ENCODE assay signal across 8 cellular contexts in genomic region chr3:169966086-169966950, GRCh38. TPM values are rescaled to one million over a fixed set of nuclear protein-coding genes. Genes with fewer than 3 reads are reported as not detected.
DNase-seq lines count a peak whose midpoint lies in the region; ATAC-seq and TF ChIP-seq lines count a peak whose summit lies in the region.

A gene with protein sequence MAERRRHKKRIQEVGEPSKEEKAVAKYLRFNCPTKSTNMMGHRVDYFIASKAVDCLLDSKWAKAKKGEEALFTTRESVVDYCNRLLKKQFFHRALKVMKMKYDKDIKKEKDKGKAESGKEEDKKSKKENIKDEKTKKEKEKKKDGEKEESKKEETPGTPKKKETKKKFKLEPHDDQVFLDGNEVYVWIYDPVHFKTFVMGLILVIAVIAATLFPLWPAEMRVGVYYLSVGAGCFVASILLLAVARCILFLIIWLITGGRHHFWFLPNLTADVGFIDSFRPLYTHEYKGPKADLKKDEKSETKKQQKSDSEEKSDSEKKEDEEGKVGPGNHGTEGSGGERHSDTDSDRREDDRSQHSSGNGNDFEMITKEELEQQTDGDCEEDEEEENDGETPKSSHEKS (plus strand): TSS chr3:169966807. CDS start chr3:169966823, 16 bp downstream.

- intact Hi-C loops in head of caudate nucleus (cut with DNase I) (loop anchor here (5.0 kb wide), 2 partner anchors 104 to 154 kb away; partner anchors contain the start of genes LRRC34 and LRRIQ4), ovary (cut with DNase I) (loop anchor here in 2 of 4 donors (5.0 to 10.0 kb wide), 2 partner anchors 202 to 391 kb away; partner anchors contain the start of genes ACTRT3 (in 1 of the 2), SKIL (in 1 of the 2) and TERC (in 1 of the 2)), thyroid gland (cut with DNase I) (loop anchor here (5.0 kb wide), 1 partner anchor 104 kb away; no protein-coding TSS in a partner anchor)

- H3K36me3 ChIP-seq in ovary (no peaks in the 10 kb centered on the region), thyroid gland (no peaks in the 10 kb centered on the region)

- peak; percentile 64 for TF ChIP-seq CTCF in GM12864 (IDR thresholded peaks at IDR 0.05; ENCODE audit: low read depth, low read length, missing control alignments)
- peak in 2 of 3 donors; percentile 49 to 59 for TF ChIP-seq CTCF in ovary (IDR thresholded peaks at IDR 0.05)
- TF ChIP-seq CTCF in thyroid gland (IDR thresholded peaks at IDR 0.05): peak in 4 of 6 experiments; percentile 49 to 67 (median 58)

- TF ChIP-seq EP300 in ovary (IDR thresholded peaks at IDR 0.05): no peak

- WGBS in ovary, 3 donors: 3 to 5% (median 4%) methylated on average over 47 of the region's 47 CpGs
- 10 to 29% methylated on average over 15 to 44 of the region's 47 CpGs for WGBS in thyroid gland, 2 donors

- H3K27me3 Mint-ChIP-seq in activated naive CD8-positive, alpha-beta T cell: no peaks in the 10 kb centered on the region

- H3K4me1 Mint-ChIP-seq in activated naive CD8-positive, alpha-beta T cell (ENCODE audit: low read depth): peaks cover 57% of the 10 kb centered on the region

- H3K4me3 Mint-ChIP-seq in activated naive CD8-positive, alpha-beta T cell: peak within 1 kb of the TSS; percentile 95

- DNase-seq in GM12864 (ENCODE audit: low read depth): peak; percentile 83
- peak; percentile 89 for DNase-seq in NCI-H1092 treated with DMSO at 0.1 percent for 48 hours (lab: John Stamatoyannopoulos, UW)
- DNase-seq in SKM-1 (lab: John Stamatoyannopoulos, UW; ENCODE audit: unreplicated experiment): peak; percentile 53
- peak; percentile 87 to 98 (median 95) for DNase-seq in head of caudate nucleus
- peak; percentile 94 to 98 (median 97) for DNase-seq in ovary
- peak; percentile 94 to 95 for DNase-seq in thyroid gland

- peak; percentile 82 for TF ChIP-seq POLR2A in ovary (IDR thresholded peaks at IDR 0.05)
- peak; percentile 55 to 93 for TF ChIP-seq POLR2A in thyroid gland (IDR thresholded peaks at IDR 0.05)

- H3K4me1 ChIP-seq in ovary (ENCODE audit: insufficient read depth) (peaks cover 5% of the 10 kb centered on the region), thyroid gland (peaks cover 17 to 24% of the 10 kb centered on the region in 2 donors)

- H3K9me3 ChIP-seq in ovary: no peaks in the 10 kb centered on the region
- H3K9me3 ChIP-seq in thyroid gland: no peaks in the 10 kb centered on the region

- no peaks in the 10 kb centered on the region for H3K9me3 Mint-ChIP-seq in activated naive CD8-positive, alpha-beta T cell (ENCODE audit: low read depth)

- peak; percentile 76 for ATAC-seq in HG02623 (IDR thresholded peaks at IDR 0.05; ENCODE audit: unreplicated experiment)

- H3K4me3 ChIP-seq in GM12864 (ENCODE audit: low read depth, low read length) (peak within 1 kb of the TSS; percentile 98), ovary (peak within 1 kb of the TSS; percentile 99), thyroid gland (replicated peaks in 1 of 3) (peak within 1 kb of the TSS; percentile 43 to 62 (median 44))

- peak within 1 kb of the TSS; percentile 97 for H3K27ac Mint-ChIP-seq in activated naive CD8-positive, alpha-beta T cell

- H3K27me3 ChIP-seq in ovary (no peaks in the 10 kb centered on the region), thyroid gland (no peaks in the 10 kb centered on the region)

- H3K27ac ChIP-seq in ovary: peak within 1 kb of the TSS; percentile 81 to 94
- H3K27ac ChIP-seq in thyroid gland: peak within 1 kb of the TSS; percentile 93 to 97 (median 96)

- no peaks in the 10 kb centered on the region for H3K36me3 Mint-ChIP-seq in activated naive CD8-positive, alpha-beta T cell

RNA-seq across cellular contexts. Expression of the gene that starts here (rescaled TPM):
- total RNA-seq in ovary (100 to 1,000 TPM in 5 of 7 donors, 10 to 100 TPM in 2; 34.0 to 178 (median 131) TPM), thyroid gland (100 to 1,000 TPM in 2 of 4 donors, 10 to 100 TPM in 2; 90.9 to 124 (median 104) TPM)
- 100 to 1,000 TPM in 1 of 2 donors, 10 to 100 TPM in 1; 49.6 to 113 TPM for polyA plus RNA-seq in ovary

Comparison
In these comparisons a context has a peak if more than half of its experiments do, and no peak if none do; other contexts are left out.
1. Peak in every context shown above with its lines: DNase-seq, ATAC-seq, H3K4me3 ChIP-seq and H3K27ac ChIP-seq.
2. H3K4me3 ChIP-seq: peak in every context shown above with its lines; median percentile 99 in ovary; 98 in GM12864; 44 in thyroid gland.